In genomic region chr2:25720575-25720974, GRCh38 we compare ENCODE assay signal across 23 cellular contexts. TPM values are rescaled to one million over a fixed set of nuclear protein-coding genes. Genes with fewer than 3 reads are reported as not detected.
DNase-seq lines count a peak whose midpoint lies in the region; ATAC-seq, FAIRE-seq and TF ChIP-seq lines count a peak whose summit lies in the region.
"Had no signal": no experiment of that assay in that cellular context is flagged by ENCODE, and none has a peak within 500 bp of the region (broad histone marks: within the 10 kb centered on the region; RNA-seq: fewer than 3 reads in every experiment).

No MANE protein-coding gene starts in this region.

- H3K27me3 ChIP-seq in RWPE2 (ENCODE audit: insufficient read depth, poor library complexity, severe bottlenecking) (no peaks in the 10 kb centered on the region), keratinocyte (ENCODE audit: control insufficient read depth, extremely low read depth, insufficient read depth, low read length) (no peaks in the 10 kb centered on the region)
- H3K27me3 ChIP-seq: BE2C had no signal

- DNase-seq in HCEC 1CT, result peak; percentile 22
- no peak for DNase-seq in RWPE2 (ENCODE audit: low spot score)
- no peak for DNase-seq in epithelial cell of prostate (ENCODE audit: low read depth, low spot score)
- peak; percentile 23 for DNase-seq in keratinocyte (ENCODE audit: low read depth, low spot score)
- DNase-seq in Ammon's horn (ENCODE audit: low spot score), result no peak
- DNase-seq in epidermal melanocyte (ENCODE audit: insufficient read length, low spot score), result no peak
- no peak for DNase-seq in stimulated activated CD4-positive, alpha-beta T cell treated with anti-CD3 and anti-CD28 coated beads, Interleukin-12 subunit alpha, Interleukin-12 subunit beta, amount 100 ng/mL, for 4 hours
- DNase-seq: BE2C; C1 segment of cervical spinal cord; CD4-positive, CD25-positive, alpha-beta regulatory T cell; CD8-positive, alpha-beta memory T cell; COR-L47; DMS 273 treated with DMSO at 0.1 percent for 48 hours; DMS53; DND-41; GM23248; HFFc6; IMR-90 had no signal

- H3K4me2 ChIP-seq in keratinocyte (ENCODE audit: control insufficient read depth, extremely low read depth, insufficient read depth, low read depth, low read length), result peak overlapping the region; percentile 77

- dilution Hi-C loops in keratinocyte (cut with MboI; ENCODE audit: extremely low pct_ligation_motif_present, low sequenced_read_pairs), result no loop called here

- no peak overlapping the region for H2AFZ ChIP-seq in keratinocyte (ENCODE audit: control insufficient read depth, low read length)
- H2AFZ ChIP-seq: GM23248 had no signal

- no peaks in the 10 kb centered on the region for H3K79me2 ChIP-seq in keratinocyte (ENCODE audit: control insufficient read depth, insufficient read depth, low read length)

- TF ChIP-seq CTCF in RWPE2 (IDR thresholded peaks at IDR 0.05; ENCODE audit: poor library complexity, severe bottlenecking) (no peak), keratinocyte (optimal IDR thresholded peaks at IDR 0.05 in 1 of 3, IDR thresholded peaks at IDR 0.05 in 1 of 3, conservative IDR thresholded peaks at IDR 0.05 in 1 of 3; ENCODE audit: extremely low read depth in 1 of 3, insufficient read depth in 2 of 3, low read length in 3 of 3) (no peak)

- no peaks in the 10 kb centered on the region for H3K36me3 ChIP-seq in RWPE2 (ENCODE audit: low read depth)
- no peaks in the 10 kb centered on the region for H3K36me3 ChIP-seq in keratinocyte (ENCODE audit: control insufficient read depth in 2 of 2, extremely low read depth in 1 of 2, insufficient read depth in 2 of 2, low read length in 2 of 2)
- H3K36me3 ChIP-seq: BE2C, HAP-1 had no signal

- peak overlapping the region; percentile 40 for H3K27ac ChIP-seq in RWPE2 (ENCODE audit: poor library complexity, severe bottlenecking)
- peak overlapping the region; percentile 41 for H3K27ac ChIP-seq in epithelial cell of prostate
- no peak overlapping the region for H3K27ac ChIP-seq in keratinocyte (ENCODE audit: control insufficient read depth, insufficient read depth, low read length)
- H3K27ac ChIP-seq: GM23248 had no signal

- H3K4me3 ChIP-seq in RWPE2 (ENCODE audit: severe bottlenecking) (no peak overlapping the region), keratinocyte (ENCODE audit: control insufficient read depth in 2 of 3, extremely low read depth in 1 of 3, insufficient read depth in 2 of 3, low read depth in 1 of 3, low read length in 3 of 3) (no peak overlapping the region)
- H3K4me3 ChIP-seq: GM23248, HAP-1 had no signal

- H3K9me3 ChIP-seq in RWPE2 (ENCODE audit: severe bottlenecking) (no peaks in the 10 kb centered on the region), keratinocyte (ENCODE audit: control insufficient read depth, low read depth, low read length) (no peaks in the 10 kb centered on the region)
- H3K9me3 ChIP-seq: BE2C, HAP-1 had no signal

- no peaks in the 10 kb centered on the region for H4K20me1 ChIP-seq in keratinocyte (ENCODE audit: control insufficient read depth, extremely low read depth, insufficient read depth, low read length)

- ATAC-seq in RWPE2 (ENCODE audit: low read depth), result no peak; the same call in 2 of the 3 replicates

- no peaks in the 10 kb centered on the region for H3K9me1 ChIP-seq in keratinocyte (ENCODE audit: control insufficient read depth, extremely low read depth, insufficient read depth, low read length)

- no peak overlapping the region for H3K9ac ChIP-seq in keratinocyte (ENCODE audit: control insufficient read depth, extremely low read depth, insufficient read depth, low read length)
- H3K9ac ChIP-seq: GM23248 had no signal

- H3K4me1 ChIP-seq in RWPE2 (ENCODE audit: insufficient read depth, poor library complexity, severe bottlenecking), result peaks cover 13% of the 10 kb centered on the region
- peaks cover 19% of the 10 kb centered on the region for H3K4me1 ChIP-seq in keratinocyte (ENCODE audit: control insufficient read depth, extremely low read depth, insufficient read depth, low read length)
- H3K4me1 ChIP-seq: HAP-1 had no signal

- FAIRE-seq in keratinocyte (lab: Jason Lieb, UNC), result no peak
- FAIRE-seq: G401.6, GM12892, GM18507, HTR-8/SVneo had no signal

RNA-seq across cellular contexts. Expression of gene DTNB, which starts 47.2 kb away (rescaled TPM):
- polyA plus RNA-seq in keratinocyte, result 19.5 to 31.5 TPM (median 28.2 TPM) in 3 replicates
- 23.4 TPM for polyA plus RNA-seq in keratinocyte (2011; ENCODE audit: low read depth)
- polyA plus RNA-seq in keratinocyte (2011; cell fraction: cytosol; rRNA removed), result 21.8 and 29.0 TPM in 2 replicates
- 26.7 and 27.7 TPM in 2 replicates for polyA plus RNA-seq in keratinocyte (2011; cell fraction: nucleus; rRNA removed)
- polyA plus RNA-seq in keratinocyte (2012; ENCODE audit: low replicate concordance), result 20.2 and 24.2 TPM in 2 replicates
- polyA minus RNA-seq in keratinocyte, result 31.0 to 47.4 TPM (median 32.8 TPM) in 3 replicates
- polyA minus RNA-seq in keratinocyte (2011; cell fraction: cytosol; rRNA and poly(A)+ RNA removed), result 27.8 TPM
- polyA minus RNA-seq in keratinocyte (2011; cell fraction: nucleus; rRNA and poly(A)+ RNA removed), result 16.8 and 48.4 TPM in 2 replicates

Comparison
In these comparisons a context has a peak if more than half of its experiments do, and no peak if none do; other contexts are left out.
1. DNase-seq: peak in HCEC 1CT (single experiment) and keratinocyte (single experiment); none in RWPE2 (single experiment), epithelial cell of prostate (single experiment), Ammon's horn (single experiment), epidermal melanocyte (single experiment) and stimulated activated CD4-positive, alpha-beta T cell treated with anti-CD3 and anti-CD28 coated beads, Interleukin-12 subunit alpha, Interleukin-12 subunit beta, amount 100 ng/mL, for 4 hours (single experiment).